Comparison of ENCODE assay signal across 7 cellular contexts in the genomic region with DNA sequence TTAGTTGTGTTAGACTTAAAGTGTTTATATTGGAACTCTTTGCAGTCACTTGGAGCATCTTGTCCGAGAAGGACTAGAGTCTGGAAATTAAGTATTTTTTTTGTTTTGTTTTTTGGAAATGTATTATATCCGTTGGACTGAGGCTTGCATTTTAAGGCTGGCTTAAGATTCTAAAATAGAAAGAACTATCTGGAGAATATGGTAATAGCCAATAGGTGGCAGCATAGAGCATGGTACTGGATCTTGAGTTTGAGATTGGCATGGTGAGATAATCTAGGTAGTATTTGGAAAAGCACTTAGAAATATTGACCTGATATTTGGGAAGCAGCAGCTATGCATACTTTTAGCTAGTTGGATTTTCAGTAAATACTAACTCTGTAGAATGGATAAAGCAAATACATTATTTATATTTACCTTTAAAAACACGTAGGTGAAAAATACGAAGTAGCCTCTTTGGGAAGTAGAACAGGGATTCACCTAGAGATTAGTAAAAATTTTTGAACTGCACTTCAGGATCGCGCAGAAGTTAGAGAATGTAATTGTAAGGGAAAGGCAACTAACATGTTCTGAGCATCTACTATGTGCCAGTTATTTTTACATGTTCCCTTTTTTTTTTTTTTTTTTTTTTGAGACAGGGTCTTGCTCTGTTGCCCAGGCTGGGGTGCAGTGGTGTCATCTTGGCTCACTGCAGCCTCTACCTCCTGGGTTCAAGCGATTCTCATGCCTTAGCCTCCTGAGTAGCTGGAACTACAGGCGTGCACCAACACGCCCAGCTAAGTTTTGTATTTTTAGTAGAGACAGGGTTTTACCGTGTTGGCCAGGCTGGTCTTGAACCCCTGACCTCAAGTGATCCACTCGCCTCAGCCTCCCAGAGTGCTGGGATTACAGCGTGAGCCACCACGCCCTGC.
A peak's percentile ranks its signal among the peaks of the same experiment; 100 is the strongest.
DNase-seq lines count a peak whose midpoint lies in the region; ATAC-seq and TF ChIP-seq lines count a peak whose summit lies in the region.

No MANE protein-coding gene starts in this region.

- no peaks in the 10 kb centered on the region for H3K9me3 ChIP-seq in sigmoid colon

- TF ChIP-seq POLR2A in sigmoid colon (IDR thresholded peaks at IDR 0.05): no peak

- H3K27me3 ChIP-seq in sigmoid colon: no peaks in the 10 kb centered on the region

- ATAC-seq in GM18858 (IDR thresholded peaks at IDR 0.05; ENCODE audit: unreplicated experiment) (no peak), GM21737 (IDR thresholded peaks at IDR 0.05; ENCODE audit: unreplicated experiment) (no peak)

- TF ChIP-seq EP300 in sigmoid colon (IDR thresholded peaks at IDR 0.05): no peak

- H3K4me3 ChIP-seq in sigmoid colon: no peak overlapping the region

- H3K4me1 ChIP-seq in sigmoid colon: peaks cover 0 to 44% (median 12%) of the 10 kb centered on the region in 4 donors

- H3K27ac ChIP-seq in sigmoid colon: no peak overlapping the region

- H3K36me3 ChIP-seq in sigmoid colon: peaks cover 0 to 18% (median 0%) of the 10 kb centered on the region in 4 donors

- WGBS in sigmoid colon, 2 donors: 71 to 86% methylated on average over 13 of the region's 13 CpGs

- peak; percentile 39 for DNase-seq in EH (ENCODE audit: low read depth)
- DNase-seq in HPDE6-E6E7 (ENCODE audit: extremely low spot score): peak; percentile 14
- peak; percentile 10 for DNase-seq in SW480 (ENCODE audit: low spot score)
- DNase-seq in glomerular endothelial cell (ENCODE audit: extremely low read depth, low read depth, low spot score): peak; percentile 39
- no peak for DNase-seq in sigmoid colon

- peak in 3 of 4 experiments; percentile 19 to 41 (median 19) for TF ChIP-seq CTCF in sigmoid colon (IDR thresholded peaks at IDR 0.05)

- intact Hi-C loops in sigmoid colon (cut with DNase I): no loop called here
